Comparison of ENCODE assay signal across 2 cellular contexts in genomic region chr2:241865416-241865956, GRCh38.
TF ChIP-seq lines count a peak whose summit lies in the region.

No MANE protein-coding gene starts in this region.

TF ChIP-seq in HEK293, 187 proteins besides CTCF, POLR2A, EP300 and RAD21 (continues in another document):
- TF ChIP-seq PBX3 (CRISPR knock-in tag; IDR thresholded peaks at IDR 0.05) (no peak), ZNF629 (tag by site-specific recombination; IDR thresholded peaks at IDR 0.05) (no peak), ZNF354C (tag by site-specific recombination; IDR thresholded peaks at IDR 0.05; ENCODE audit: borderline replicate concordance, low read depth) (peak; percentile 6; the same call in 1 of the 2 replicates), ZNF529 (tag by site-specific recombination; IDR thresholded peaks at IDR 0.05; ENCODE audit: insufficient replicate concordance) (no peak), SETDB1 (IDR thresholded peaks at IDR 0.05; ENCODE audit: insufficient read length, low read length) (no peak), ZNF701 (tag by site-specific recombination; IDR thresholded peaks at IDR 0.05) (no peak), ZNF670 (tag by site-specific recombination; IDR thresholded peaks at IDR 0.05; ENCODE audit: low read depth) (peak; percentile 4; the same call in 1 of the 2 replicates), ELK4 (IDR thresholded peaks at IDR 0.05; ENCODE audit: borderline replicate concordance, low read depth, low read length) (no peak), MEIS1 (CRISPR knock-in tag; IDR thresholded peaks at IDR 0.05; ENCODE audit: borderline replicate concordance) (no peak), ZNF175 (tag by site-specific recombination; IDR thresholded peaks at IDR 0.05) (0 out of 2 replicates have a peak, but pooled peaks have one; percentile 40), ZNF311 (tag by site-specific recombination; IDR thresholded peaks at IDR 0.05; ENCODE audit: borderline replicate concordance) (peak; percentile 12; the same call in 1 of the 2 replicates), ZNF621 (tag by site-specific recombination; IDR thresholded peaks at IDR 0.05) (0 out of 2 replicates have a peak, but pooled peaks have one; percentile 21), ZBTB48 (tag by site-specific recombination; IDR thresholded peaks at IDR 0.05) (no peak), ZNF544 (tag by site-specific recombination; IDR thresholded peaks at IDR 0.05) (no peak), ZNF132 (tag by site-specific recombination; IDR thresholded peaks at IDR 0.05; ENCODE audit: borderline replicate concordance) (no peak), ZFP41 (tag by site-specific recombination; IDR thresholded peaks at IDR 0.05; ENCODE audit: borderline replicate concordance) (no peak), ZNF248 (tag by site-specific recombination; IDR thresholded peaks at IDR 0.05) (peak; percentile 16; the same call in 1 of the 2 replicates), FEZF1 (tag by site-specific recombination; IDR thresholded peaks at IDR 0.05) (no peak), SCRT2 (tag by site-specific recombination; IDR thresholded peaks at IDR 0.05) (no peak), ZNF645 (tag by site-specific recombination; IDR thresholded peaks at IDR 0.05) (0 out of 2 replicates have a peak, but pooled peaks have one; percentile 43), ZNF280C (tag by site-specific recombination; IDR thresholded peaks at IDR 0.05) (no peak)
- TF ChIP-seq, protein P1, sequence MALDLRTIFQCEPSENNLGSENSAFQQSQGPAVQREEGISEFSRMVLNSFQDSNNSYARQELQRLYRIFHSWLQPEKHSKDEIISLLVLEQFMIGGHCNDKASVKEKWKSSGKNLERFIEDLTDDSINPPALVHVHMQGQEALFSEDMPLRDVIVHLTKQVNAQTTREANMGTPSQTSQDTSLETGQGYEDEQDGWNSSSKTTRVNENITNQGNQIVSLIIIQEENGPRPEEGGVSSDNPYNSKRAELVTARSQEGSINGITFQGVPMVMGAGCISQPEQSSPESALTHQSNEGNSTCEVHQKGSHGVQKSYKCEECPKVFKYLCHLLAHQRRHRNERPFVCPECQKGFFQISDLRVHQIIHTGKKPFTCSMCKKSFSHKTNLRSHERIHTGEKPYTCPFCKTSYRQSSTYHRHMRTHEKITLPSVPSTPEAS (tag by site-specific recombination; IDR thresholded peaks at IDR 0.05) = peak; percentile 26; the same call in 1 of the 2 replicates
- TF ChIP-seq, protein P2, sequence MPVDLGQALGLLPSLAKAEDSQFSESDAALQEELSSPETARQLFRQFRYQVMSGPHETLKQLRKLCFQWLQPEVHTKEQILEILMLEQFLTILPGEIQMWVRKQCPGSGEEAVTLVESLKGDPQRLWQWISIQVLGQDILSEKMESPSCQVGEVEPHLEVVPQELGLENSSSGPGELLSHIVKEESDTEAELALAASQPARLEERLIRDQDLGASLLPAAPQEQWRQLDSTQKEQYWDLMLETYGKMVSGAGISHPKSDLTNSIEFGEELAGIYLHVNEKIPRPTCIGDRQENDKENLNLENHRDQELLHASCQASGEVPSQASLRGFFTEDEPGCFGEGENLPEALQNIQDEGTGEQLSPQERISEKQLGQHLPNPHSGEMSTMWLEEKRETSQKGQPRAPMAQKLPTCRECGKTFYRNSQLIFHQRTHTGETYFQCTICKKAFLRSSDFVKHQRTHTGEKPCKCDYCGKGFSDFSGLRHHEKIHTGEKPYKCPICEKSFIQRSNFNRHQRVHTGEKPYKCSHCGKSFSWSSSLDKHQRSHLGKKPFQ (tag by site-specific recombination; IDR thresholded peaks at IDR 0.05) = no peak

TF ChIP-seq in K562, 482 proteins besides CTCF, POLR2A, EP300 and RAD21:
- TF ChIP-seq CHD4 (IDR thresholded peaks at IDR 0.05; ENCODE audit: insufficient read depth, insufficient replicate concordance, low read depth, low read length, poor library complexity, severe bottlenecking) = peak; percentile 56
- TF ChIP-seq HDAC6 (IDR thresholded peaks at IDR 0.05; ENCODE audit: low read depth, low read length) = 0 out of 2 replicates have a peak, but pooled peaks have one; percentile 3
- TF ChIP-seq ZNF584 (CRISPR knock-in tag; IDR thresholded peaks at IDR 0.05; ENCODE audit: low read depth) = no peak
- peak; percentile 39 for TF ChIP-seq PHF20 (IDR thresholded peaks at IDR 0.05; ENCODE audit: partially characterized antibody)
- 0 out of 2 replicates have a peak, but pooled peaks have one; percentile 14 for TF ChIP-seq CBX1 (IDR thresholded peaks at IDR 0.05; ENCODE audit: low read depth)
- TF ChIP-seq TEAD4 (IDR thresholded peaks at IDR 0.05; ENCODE audit: low read length) = no peak
- no peak for TF ChIP-seq TEAD4 (CRISPR knock-in tag; IDR thresholded peaks at IDR 0.05; ENCODE audit: borderline replicate concordance)
- no peak for TF ChIP-seq NR1H2 (CRISPR knock-in tag; IDR thresholded peaks at IDR 0.05)
- TF ChIP-seq NUFIP1 (IDR thresholded peaks at IDR 0.05; ENCODE audit: partially characterized antibody) = no peak
- 0 out of 2 replicates have a peak, but pooled peaks have one; percentile 2 for TF ChIP-seq SMARCA5 (IDR thresholded peaks at IDR 0.05)
- TF ChIP-seq MCM5 (IDR thresholded peaks at IDR 0.05; ENCODE audit: low read depth) = no peak
- no peak for TF ChIP-seq ZNF134 (CRISPR knock-in tag; conservative IDR thresholded peaks at IDR 0.05)
- 0 out of 3 replicates have a peak, but pooled peaks of 1 of the 2 experiments have one; percentile 45 for TF ChIP-seq CBX3 (IDR thresholded peaks at IDR 0.05; ENCODE audit: borderline replicate concordance in 1 of 2, low read length in 2 of 2)
- no peak for TF ChIP-seq CC2D1A (IDR thresholded peaks at IDR 0.05)
- no peak for TF ChIP-seq NONO (IDR thresholded peaks at IDR 0.05; ENCODE audit: low read depth in 2 of 2, low read length in 1 of 2)
- no peak for TF ChIP-seq RAD51 (IDR thresholded peaks at IDR 0.05; ENCODE audit: borderline replicate concordance, low read depth)
- TF ChIP-seq ERF (CRISPR knock-in tag; IDR thresholded peaks at IDR 0.05) = no peak
- TF ChIP-seq CBFB (CRISPR knock-in tag; IDR thresholded peaks at IDR 0.05) = peak; percentile 58; the same call in 1 of the 2 replicates
- TF ChIP-seq, protein P3, sequence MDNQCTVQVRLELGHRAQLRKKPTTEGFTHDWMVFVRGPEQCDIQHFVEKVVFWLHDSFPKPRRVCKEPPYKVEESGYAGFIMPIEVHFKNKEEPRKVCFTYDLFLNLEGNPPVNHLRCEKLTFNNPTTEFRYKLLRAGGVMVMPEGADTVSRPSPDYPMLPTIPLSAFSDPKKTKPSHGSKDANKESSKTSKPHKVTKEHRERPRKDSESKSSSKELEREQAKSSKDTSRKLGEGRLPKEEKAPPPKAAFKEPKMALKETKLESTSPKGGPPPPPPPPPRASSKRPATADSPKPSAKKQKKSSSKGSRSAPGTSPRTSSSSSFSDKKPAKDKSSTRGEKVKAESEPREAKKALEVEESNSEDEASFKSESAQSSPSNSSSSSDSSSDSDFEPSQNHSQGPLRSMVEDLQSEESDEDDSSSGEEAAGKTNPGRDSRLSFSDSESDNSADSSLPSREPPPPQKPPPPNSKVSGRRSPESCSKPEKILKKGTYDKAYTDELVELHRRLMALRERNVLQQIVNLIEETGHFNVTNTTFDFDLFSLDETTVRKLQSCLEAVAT (IDR thresholded peaks at IDR 0.05) = peak in 1 of 2 experiments; percentile 25; a peak in 1 of 4 replicates
